29 cellular contexts compared by ENCODE assay signal in genomic region chr4:98908703-98909262, GRCh38. TPM values are rescaled to one million over a fixed set of nuclear protein-coding genes. Genes with fewer than 3 reads are reported as not detected.
A peak's percentile ranks its signal among the peaks of the same experiment; 100 is the strongest.
DNase-seq lines count a peak whose midpoint lies in the region; ATAC-seq, FAIRE-seq and TF ChIP-seq lines count a peak whose summit lies in the region.
"Had no signal": no experiment of that assay in that cellular context is flagged by ENCODE, and none has a peak within 500 bp of the region (broad histone marks: within the 10 kb centered on the region; RNA-seq: fewer than 3 reads in every experiment).

No MANE protein-coding gene starts in this region.

- no peaks in the 10 kb centered on the region for H3K27me3 Mint-ChIP-seq in T-helper 17 cell
- H3K27me3 Mint-ChIP-seq: activated CD4-positive, alpha-beta T cell treated with anti-CD3 and anti-CD28 coated beads for 36 hours; activated naive CD4-positive, alpha-beta T cell treated with anti-CD3 and anti-CD28 coated beads, Interleukin-2, amount 50 U/mL, for 24 hours had no signal

- H2BK120ac ChIP-seq in mesenchymal stem cell (ENCODE audit: low read depth, low read length): no peak overlapping the region

- no peaks in the 10 kb centered on the region for H3K9me3 ChIP-seq in T-helper 17 cell (ENCODE audit: control insufficient read depth, low read length, poor library complexity, severe bottlenecking)
- no peaks in the 10 kb centered on the region for H3K9me3 ChIP-seq in keratinocyte (ENCODE audit: control insufficient read depth, low read depth, low read length)
- no peaks in the 10 kb centered on the region for H3K9me3 ChIP-seq in mesenchymal stem cell (ENCODE audit: control insufficient read depth, low read length)
- H3K9me3 ChIP-seq: left ventricle myocardium inferior, prostate gland, stomach, uterus had no signal

- H3K9me1 ChIP-seq in keratinocyte (ENCODE audit: control insufficient read depth, extremely low read depth, insufficient read depth, low read length): peaks cover 3% of the 10 kb centered on the region

- H3K4me1 ChIP-seq in keratinocyte (ENCODE audit: control insufficient read depth, extremely low read depth, insufficient read depth, low read length): peaks cover 42% of the 10 kb centered on the region
- H3K4me1 ChIP-seq in mesenchymal stem cell (ENCODE audit: control insufficient read depth, insufficient read depth, low read depth, low read length): peaks cover 7% of the 10 kb centered on the region
- H3K4me1 ChIP-seq: prostate gland, uterus had no signal

- H3K18ac ChIP-seq in mesenchymal stem cell (ENCODE audit: low read depth in 1 of 2, low read length in 2 of 2): no peak overlapping the region

- no peak overlapping the region for H3K23ac ChIP-seq in mesenchymal stem cell (ENCODE audit: low read length in 2 of 2)

- H3K4me2 ChIP-seq in keratinocyte (ENCODE audit: control insufficient read depth, extremely low read depth, insufficient read depth, low read depth, low read length) (peak overlapping the region; percentile 68), mesenchymal stem cell (ENCODE audit: low read length, poor library complexity, severe bottlenecking) (no peak overlapping the region)

- H2AFZ ChIP-seq in keratinocyte (ENCODE audit: control insufficient read depth, low read length): no peak overlapping the region
- H2AFZ ChIP-seq in mesenchymal stem cell (ENCODE audit: low read depth, low read length): no peak overlapping the region

- no peak overlapping the region for H4K91ac ChIP-seq in mesenchymal stem cell (ENCODE audit: low read length)

- H3K4me3 Mint-ChIP-seq in T-helper 17 cell: no peak overlapping the region
- H3K4me3 Mint-ChIP-seq: activated CD4-positive, alpha-beta T cell treated with anti-CD3 and anti-CD28 coated beads for 36 hours had no signal

- DNase-seq in NCI-H748 (lab: John Stamatoyannopoulos, UW; ENCODE audit: unreplicated experiment): peak; percentile 8
- DNase-seq in NCI-H748 treated with DMSO at 0.1 percent for 48 hours (lab: John Stamatoyannopoulos, UW): no peak
- DNase-seq in GM19239 (ENCODE audit: insufficient read length, low spot score): no peak
- DNase-seq in T-helper 17 cell: no peak
- DNase-seq in keratinocyte (ENCODE audit: low read depth, low spot score): no peak
- no peak for DNase-seq in ACHN
- DNase-seq in mesenchymal stem cell: no peak
- DNase-seq in EL: no peak
- DNase-seq: activated CD4-positive, alpha-beta T cell treated with anti-CD3 and anti-CD28 coated beads for 36 hours; AML-193; amniotic stem cell; brain microvascular endothelial cell; CD8-positive, alpha-beta T cell; HCEC 1CT; hypothalamus; immature natural killer cell; left ventricle myocardium inferior; NCI-H1048; NCI-H187; NCI-H2171 treated with DMSO at 0.1 percent for 48 hours; NCI-H510A; nucleus accumbens; SHP77 treated with DMSO at 0.1 percent for 48 hours; stomach; uterus had no signal

- H3K27ac Mint-ChIP-seq in T-helper 17 cell: peak overlapping the region; percentile 11
- H3K27ac Mint-ChIP-seq: activated naive CD4-positive, alpha-beta T cell treated with anti-CD3 and anti-CD28 coated beads, Interleukin-2, amount 50 U/mL, for 24 hours had no signal

- peaks cover 33% of the 10 kb centered on the region for H3K4me1 Mint-ChIP-seq in T-helper 17 cell

- no peaks in the 10 kb centered on the region for H3K79me1 ChIP-seq in mesenchymal stem cell (replicated peaks; ENCODE audit: low read length, poor library complexity, severe bottlenecking)

- no peak overlapping the region for H3K4ac ChIP-seq in mesenchymal stem cell (ENCODE audit: low read depth in 1 of 2, low read length in 2 of 2)

- H3K79me2 ChIP-seq in keratinocyte (ENCODE audit: control insufficient read depth, insufficient read depth, low read length): peaks cover 99% of the 10 kb centered on the region

- peaks cover 3% of the 10 kb centered on the region for H3K36me3 Mint-ChIP-seq in T-helper 17 cell (ENCODE audit: low read depth)
- H3K36me3 Mint-ChIP-seq: immature natural killer cell had no signal

- no peak overlapping the region for H4K8ac ChIP-seq in mesenchymal stem cell (ENCODE audit: low read length)

- WGBS in mesenchymal stem cell: 91% methylated on average over 1 of the region's 2 CpGs

- H2AK5ac ChIP-seq in mesenchymal stem cell (ENCODE audit: low read length, severe bottlenecking): no peak overlapping the region

- H3K4me3 ChIP-seq in keratinocyte (ENCODE audit: control insufficient read depth in 2 of 3, extremely low read depth in 1 of 3, insufficient read depth in 2 of 3, low read depth in 1 of 3, low read length in 3 of 3): peak overlapping the region in 1 of 3 experiments; percentile 0
- no peak overlapping the region for H3K4me3 ChIP-seq in mesenchymal stem cell (ENCODE audit: insufficient read depth in 1 of 2, low read depth in 1 of 2, low read length in 2 of 2)
- H3K4me3 ChIP-seq: left ventricle myocardium inferior, prostate gland, stomach, uterus had no signal

- in situ Hi-C loops in ACHN (cut with HindIII; ENCODE audit: low pct_ligation_motif_present, low pct_unique_long_range_greater_than_20kb, low sequenced_read_pairs): no loop called here

- TF ChIP-seq CTCF in keratinocyte (optimal IDR thresholded peaks at IDR 0.05 in 1 of 3, IDR thresholded peaks at IDR 0.05 in 1 of 3, conservative IDR thresholded peaks at IDR 0.05 in 1 of 3; ENCODE audit: extremely low read depth in 1 of 3, insufficient read depth in 2 of 3, low read length in 3 of 3): no peak

- H2BK12ac ChIP-seq in mesenchymal stem cell (ENCODE audit: low read length in 2 of 2): no peak overlapping the region

- H3K36me3 ChIP-seq in keratinocyte (ENCODE audit: control insufficient read depth in 2 of 2, extremely low read depth in 1 of 2, insufficient read depth in 2 of 2, low read length in 2 of 2) (peaks cover 0 to 11% of the 10 kb centered on the region in 2 experiments), mesenchymal stem cell (ENCODE audit: control insufficient read depth in 1 of 2, insufficient read depth in 2 of 2, low read depth in 1 of 2, low read length in 2 of 2) (peaks cover 0 to 7% of the 10 kb centered on the region in 2 experiments)
- H3K36me3 ChIP-seq: brain microvascular endothelial cell, left ventricle myocardium inferior, prostate gland, stomach, uterus had no signal

- H3K9ac ChIP-seq in keratinocyte (ENCODE audit: control insufficient read depth, extremely low read depth, insufficient read depth, low read length) (no peak overlapping the region), mesenchymal stem cell (ENCODE audit: low read length) (no peak overlapping the region)

- FAIRE-seq in GM19239 (lab: Jason Lieb, UNC) (peak; percentile 23), keratinocyte (lab: Jason Lieb, UNC) (peak; percentile 71)
- FAIRE-seq: GM12892 had no signal

- no peak for ATAC-seq in T-helper 17 cell
- ATAC-seq: activated CD4-positive, alpha-beta T cell treated with anti-CD3 and anti-CD28 coated beads for 36 hours; CD8-positive, alpha-beta T cell; sciatic nerve had no signal

- H3K27me3 ChIP-seq in keratinocyte (ENCODE audit: control insufficient read depth, extremely low read depth, insufficient read depth, low read length): no peaks in the 10 kb centered on the region
- H3K27me3 ChIP-seq in mesenchymal stem cell (ENCODE audit: control insufficient read depth in 1 of 2, insufficient read depth in 1 of 2, low read length in 2 of 2): no peaks in the 10 kb centered on the region
- H3K27me3 ChIP-seq: brain microvascular endothelial cell, stomach, uterus had no signal

- H2BK15ac ChIP-seq in mesenchymal stem cell (ENCODE audit: low read depth, poor library complexity, severe bottlenecking): no peak overlapping the region

- H2BK5ac ChIP-seq in mesenchymal stem cell (ENCODE audit: low read depth, low read length, poor library complexity, severe bottlenecking): no peak overlapping the region

- no peak overlapping the region for H3K14ac ChIP-seq in mesenchymal stem cell (ENCODE audit: low read length in 2 of 2)

- H3K27ac ChIP-seq in keratinocyte (ENCODE audit: control insufficient read depth, insufficient read depth, low read length): peak overlapping the region; percentile 62
- H3K27ac ChIP-seq in mesenchymal stem cell (ENCODE audit: low read length, poor library complexity, severe bottlenecking): no peak overlapping the region
- H3K27ac ChIP-seq: brain microvascular endothelial cell, left ventricle myocardium inferior, stomach, uterus had no signal

- peaks cover 25% of the 10 kb centered on the region for H4K20me1 ChIP-seq in keratinocyte (ENCODE audit: control insufficient read depth, extremely low read depth, insufficient read depth, low read length)

- dilution Hi-C loops in keratinocyte (cut with MboI; ENCODE audit: extremely low pct_ligation_motif_present, low sequenced_read_pairs): no loop called here

RNA-seq across cellular contexts. Expression of gene EIF4E, which starts 20.1 kb away (rescaled TPM):
- 10 to 100 TPM; 50.5 to 51.1 TPM for total RNA-seq in T-helper 17 cell
- polyA plus RNA-seq in keratinocyte: 83.2 to 150 TPM (median 146 TPM) in 3 replicates
- polyA plus RNA-seq in keratinocyte (2011; ENCODE audit: low read depth): 346 TPM
- 115 and 148 TPM in 2 replicates for polyA plus RNA-seq in keratinocyte (2011; cell fraction: cytosol; rRNA removed)
- polyA plus RNA-seq in keratinocyte (2011; cell fraction: nucleus; rRNA removed): 67.9 and 117 TPM in 2 replicates
- 94.8 and 130 TPM in 2 replicates for polyA plus RNA-seq in keratinocyte (2012; ENCODE audit: low replicate concordance)
- polyA minus RNA-seq in keratinocyte: 11.3 to 112 TPM (median 29.3 TPM) in 3 replicates
- polyA minus RNA-seq in keratinocyte (2011; cell fraction: cytosol; rRNA and poly(A)+ RNA removed): 75.6 TPM
- polyA minus RNA-seq in keratinocyte (2011; cell fraction: nucleus; rRNA and poly(A)+ RNA removed): 37.8 and 68.3 TPM in 2 replicates
- polyA plus RNA-seq in mesenchymal stem cell (2013, experiment 1 of 2): 65.4 TPM
- polyA plus RNA-seq in mesenchymal stem cell (2013, experiment 2 of 2): 61.3 TPM
